ENCODE assay signal across 1 cellular context in genomic region chr16:11309895-11310633, GRCh38.
TF ChIP-seq lines count a peak whose summit lies in the region.

No MANE protein-coding gene starts in this region.

TF ChIP-seq in HepG2, 621 proteins besides CTCF, POLR2A, EP300 and RAD21 (continued from another document and continues in another):
- no peak for TF ChIP-seq ZNF407 (CRISPR knock-in tag; IDR thresholded peaks at IDR 0.05; ENCODE audit: not compliant biosample characterization)
- no peak for TF ChIP-seq ZBTB3 (CRISPR knock-in tag; IDR thresholded peaks at IDR 0.05; ENCODE audit: borderline replicate concordance, low read depth)
- TF ChIP-seq ZNF577 (CRISPR knock-in tag; IDR thresholded peaks at IDR 0.05; ENCODE audit: borderline replicate concordance, low read depth): no peak
- TF ChIP-seq ZNF563 (CRISPR knock-in tag; IDR thresholded peaks at IDR 0.05): no peak
- 0 out of 2 replicates have a peak, but pooled peaks have one; percentile 74 for TF ChIP-seq SAFB2 (CRISPR knock-in tag; IDR thresholded peaks at IDR 0.05; ENCODE audit: borderline replicate concordance, low read depth)
- TF ChIP-seq HOXA7 (CRISPR knock-in tag; IDR thresholded peaks at IDR 0.05): no peak
- TF ChIP-seq USF2 (IDR thresholded peaks at IDR 0.05; ENCODE audit: low read depth, low read length): peak; percentile 78
- peak; percentile 86; the same call in 1 of the 2 replicates for TF ChIP-seq USF2 (CRISPR knock-in tag; IDR thresholded peaks at IDR 0.05; ENCODE audit: borderline replicate concordance)
- TF ChIP-seq ZNF646 (CRISPR knock-in tag; IDR thresholded peaks at IDR 0.05): peak; percentile 65; the same call in 1 of the 2 replicates
- TF ChIP-seq CEBPB (IDR thresholded peaks at IDR 0.05; ENCODE audit: borderline replicate concordance, low read depth, low read length): peak; percentile 13; the same call in 1 of the 2 replicates
- peak; percentile 59; the same call in 1 of the 2 replicates for TF ChIP-seq ZFP91 (CRISPR knock-in tag; IDR thresholded peaks at IDR 0.05; ENCODE audit: borderline replicate concordance)
- TF ChIP-seq THAP7 (CRISPR knock-in tag; IDR thresholded peaks at IDR 0.05): no peak
- TF ChIP-seq ZNF138 (CRISPR knock-in tag; IDR thresholded peaks at IDR 0.05; ENCODE audit: low read depth): no peak; the same call in 1 of the 2 replicates
- TF ChIP-seq NR2C2 (CRISPR knock-in tag; IDR thresholded peaks at IDR 0.05; ENCODE audit: borderline replicate concordance): peak; percentile 62
- TF ChIP-seq ZNF530 (CRISPR knock-in tag; IDR thresholded peaks at IDR 0.05; ENCODE audit: low read depth): no peak
- TF ChIP-seq HDAC2 (CRISPR knock-in tag; IDR thresholded peaks at IDR 0.05): peak; percentile 91
- no peak for TF ChIP-seq HMG20B (CRISPR knock-in tag; conservative IDR thresholded peaks at IDR 0.05)
- TF ChIP-seq ZNF234 (CRISPR knock-in tag; conservative IDR thresholded peaks at IDR 0.05): no peak
- TF ChIP-seq THAP11 (CRISPR knock-in tag; IDR thresholded peaks at IDR 0.05): no peak
- TF ChIP-seq PHF21A (CRISPR knock-in tag; IDR thresholded peaks at IDR 0.05): peak; percentile 79
- TF ChIP-seq MLLT10 (CRISPR knock-in tag; IDR thresholded peaks at IDR 0.05): no peak
- no peak for TF ChIP-seq SALL2 (CRISPR knock-in tag; IDR thresholded peaks at IDR 0.05)
- no peak for TF ChIP-seq ZNF142 (CRISPR knock-in tag; IDR thresholded peaks at IDR 0.05)
- peak; percentile 52 for TF ChIP-seq ATF7 (IDR thresholded peaks at IDR 0.05)
- TF ChIP-seq ATF7 (CRISPR knock-in tag; IDR thresholded peaks at IDR 0.05): peak; percentile 79; the same call in 1 of the 2 replicates
- no peak for TF ChIP-seq SIN3A (IDR thresholded peaks at IDR 0.05; ENCODE audit: borderline replicate concordance, low read depth, low read length)
- peak; percentile 97; the same call in 1 of the 2 replicates for TF ChIP-seq ZNF337 (CRISPR knock-in tag; IDR thresholded peaks at IDR 0.05; ENCODE audit: borderline replicate concordance, low read depth)
- no peak for TF ChIP-seq PTBP1 (IDR thresholded peaks at IDR 0.05; ENCODE audit: low read depth, low read length, poor library complexity, severe bottlenecking)
